In genomic region chr9:134909511-134910105, GRCh38 we compare ENCODE assay signal across 30 cellular contexts. TPM values are rescaled to one million over a fixed set of nuclear protein-coding genes. Genes with fewer than 3 reads are reported as not detected.
"Had no signal": no experiment of that assay in that cellular context is flagged by ENCODE, and none has a peak within 500 bp of the region (broad histone marks: within the 10 kb centered on the region; RNA-seq: fewer than 3 reads in every experiment).

No MANE protein-coding gene starts in this region.

- H3K27me3 ChIP-seq: adrenal gland, ascending aorta, brain microvascular endothelial cell, hepatocyte had no signal

- H3K36me3 Mint-ChIP-seq: activated CD8-positive, alpha-beta memory T cell treated with anti-CD3 and anti-CD28 coated beads, Interleukin-2, amount 10 ng/mL, durations not matched to agents 7 days and 5 days; activated naive CD8-positive, alpha-beta T cell; immature natural killer cell; memory B cell had no signal

- H3K4me1 ChIP-seq: adrenal gland, ascending aorta, sigmoid colon had no signal

- H3K36me3 ChIP-seq: adrenal gland, ascending aorta, brain microvascular endothelial cell, sigmoid colon had no signal

- DNase-seq: activated CD4-positive, alpha-beta memory T cell treated with anti-CD3 and anti-CD28 coated beads, Interleukin-2, amount 10 ng/mL, durations not matched to agents 7 days and 5 days; activated CD4-positive, alpha-beta T cell treated with anti-CD3 and anti-CD28 coated beads for 48 hours; activated CD8-positive, alpha-beta memory T cell treated with anti-CD3 and anti-CD28 coated beads, Interleukin-2, amount 10 ng/mL, durations not matched to agents 7 days and 5 days; activated naive CD4-positive, alpha-beta T cell; brain microvascular endothelial cell; central memory CD4-positive, alpha-beta T cell; effector memory CD8-positive, alpha-beta T cell; foreskin melanocyte; immature natural killer cell; kidney glomerular epithelial cell; left ventricle myocardium superior; retina; sigmoid colon; stimulated activated CD4-positive, alpha-beta T cell treated with anti-CD3 and anti-CD28 coated beads, Interleukin-15, amount 100 ng/mL, for 24 hours; stimulated activated naive CD4-positive, alpha-beta T cell treated with Interleukin-2 at 50 U/mL for 16 hours; SW 1271; T-helper 17 cell had no signal

- H3K4me3 ChIP-seq: adrenal gland, ascending aorta, dorsolateral prefrontal cortex, hepatocyte, sigmoid colon, smooth muscle cell had no signal

- H3K9me3 Mint-ChIP-seq: activated CD4-positive, alpha-beta memory T cell treated with anti-CD3 and anti-CD28 coated beads, Interleukin-2, amount 10 ng/mL, durations not matched to agents 7 days and 5 days; effector memory CD8-positive, alpha-beta T cell; immature natural killer cell; memory B cell had no signal

- H3K27ac Mint-ChIP-seq: activated CD4-positive, alpha-beta memory T cell treated with anti-CD3 and anti-CD28 coated beads, Interleukin-2, amount 10 ng/mL, durations not matched to agents 7 days and 5 days; activated CD8-positive, alpha-beta memory T cell treated with anti-CD3 and anti-CD28 coated beads, Interleukin-2, amount 10 ng/mL, durations not matched to agents 7 days and 5 days; activated naive CD8-positive, alpha-beta T cell; effector memory CD8-positive, alpha-beta T cell; immature natural killer cell; memory B cell; progenitor cell of endocrine pancreas; T-helper 17 cell had no signal

- H3K9me3 ChIP-seq: adrenal gland, ascending aorta, sigmoid colon had no signal

- H3K4me3 Mint-ChIP-seq: activated CD4-positive, alpha-beta memory T cell treated with anti-CD3 and anti-CD28 coated beads, Interleukin-2, amount 10 ng/mL, durations not matched to agents 7 days and 5 days; activated CD8-positive, alpha-beta memory T cell treated with anti-CD3 and anti-CD28 coated beads, Interleukin-2, amount 10 ng/mL, durations not matched to agents 7 days and 5 days; activated naive CD8-positive, alpha-beta T cell; effector memory CD8-positive, alpha-beta T cell; immature natural killer cell; memory B cell; T-helper 17 cell had no signal

- ATAC-seq: activated CD8-positive, alpha-beta memory T cell treated with anti-CD3 and anti-CD28 coated beads, Interleukin-2, amount 10 ng/mL, durations not matched to agents 7 days and 5 days; effector memory CD8-positive, alpha-beta T cell; esophagus mucosa; left ventricle myocardium superior; T-helper 17 cell had no signal

- H3K27ac ChIP-seq: adrenal gland, ascending aorta, brain microvascular endothelial cell, dorsolateral prefrontal cortex, hepatocyte, sigmoid colon had no signal

- H3K4me1 Mint-ChIP-seq: activated CD4-positive, alpha-beta memory T cell treated with anti-CD3 and anti-CD28 coated beads, Interleukin-2, amount 10 ng/mL, durations not matched to agents 7 days and 5 days; activated CD8-positive, alpha-beta memory T cell treated with anti-CD3 and anti-CD28 coated beads, Interleukin-2, amount 10 ng/mL, durations not matched to agents 7 days and 5 days; immature natural killer cell; memory B cell had no signal

RNA-seq across cellular contexts. Expression of gene FCN1, which starts 8.1 kb away (rescaled TPM):
- total RNA-seq: activated CD4-positive, alpha-beta memory T cell treated with anti-CD3 and anti-CD28 coated beads, Interleukin-2, amount 10 ng/mL, durations not matched to agents 7 days and 5 days; activated CD8-positive, alpha-beta memory T cell treated with anti-CD3 and anti-CD28 coated beads, Interleukin-2, amount 10 ng/mL, durations not matched to agents 7 days and 5 days; ascending aorta; endothelial cell of umbilical vein; hepatocyte; myocyte; progenitor cell of endocrine pancreas; smooth muscle cell had no signal
- polyA plus RNA-seq: endothelial cell of umbilical vein, hepatocyte, neural cell had no signal

RNA-seq across cellular contexts. Expression of gene FCN2, which starts 29.0 kb away (rescaled TPM):
- total RNA-seq: activated CD4-positive, alpha-beta memory T cell treated with anti-CD3 and anti-CD28 coated beads, Interleukin-2, amount 10 ng/mL, durations not matched to agents 7 days and 5 days; activated CD8-positive, alpha-beta memory T cell treated with anti-CD3 and anti-CD28 coated beads, Interleukin-2, amount 10 ng/mL, durations not matched to agents 7 days and 5 days; ascending aorta; endothelial cell of umbilical vein; hepatocyte; left ventricle myocardium superior; mononuclear cell; myocyte; progenitor cell of endocrine pancreas; sigmoid colon; smooth muscle cell; T-helper 17 cell had no signal
- polyA plus RNA-seq: endothelial cell of umbilical vein, hepatocyte, immature natural killer cell, neural cell, smooth muscle cell had no signal
